In genomic region chr12:11578461-11578993, GRCh38 we compare ENCODE assay signal across 1 cellular context.
A peak's percentile ranks its signal among the peaks of the same experiment; 100 is the strongest.
TF ChIP-seq lines count a peak whose summit lies in the region.

No MANE protein-coding gene starts in this region.

TF ChIP-seq in GM12878, 131 proteins besides CTCF, POLR2A, EP300 and RAD21 (continued from another document and continues in another):
- TF ChIP-seq, protein P1, sequence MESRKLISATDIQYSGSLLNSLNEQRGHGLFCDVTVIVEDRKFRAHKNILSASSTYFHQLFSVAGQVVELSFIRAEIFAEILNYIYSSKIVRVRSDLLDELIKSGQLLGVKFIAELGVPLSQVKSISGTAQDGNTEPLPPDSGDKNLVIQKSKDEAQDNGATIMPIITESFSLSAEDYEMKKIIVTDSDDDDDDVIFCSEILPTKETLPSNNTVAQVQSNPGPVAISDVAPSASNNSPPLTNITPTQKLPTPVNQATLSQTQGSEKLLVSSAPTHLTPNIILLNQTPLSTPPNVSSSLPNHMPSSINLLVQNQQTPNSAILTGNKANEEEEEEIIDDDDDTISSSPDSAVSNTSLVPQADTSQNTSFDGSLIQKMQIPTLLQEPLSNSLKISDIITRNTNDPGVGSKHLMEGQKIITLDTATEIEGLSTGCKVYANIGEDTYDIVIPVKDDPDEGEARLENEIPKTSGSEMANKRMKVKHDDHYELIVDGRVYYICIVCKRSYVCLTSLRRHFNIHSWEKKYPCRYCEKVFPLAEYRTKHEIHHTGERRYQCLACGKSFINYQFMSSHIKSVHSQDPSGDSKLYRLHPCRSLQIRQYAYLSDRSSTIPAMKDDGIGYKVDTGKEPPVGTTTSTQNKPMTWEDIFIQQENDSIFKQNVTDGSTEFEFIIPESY (IDR thresholded peaks at IDR 0.05), result no peak
- TF ChIP-seq CREM (IDR thresholded peaks at IDR 0.05; ENCODE audit: low read depth) (peak; percentile 86), PAX5 (IDR thresholded peaks at IDR 0.05; ENCODE audit: borderline replicate concordance, low read depth, low read length) (peak; percentile 45; the same call in 1 of the 2 replicates), BMI1 (IDR thresholded peaks at IDR 0.05; ENCODE audit: borderline replicate concordance) (peak; percentile 85), RB1 (IDR thresholded peaks at IDR 0.05; ENCODE audit: borderline replicate concordance) (no peak), CBX3 (IDR thresholded peaks at IDR 0.05; ENCODE audit: borderline replicate concordance, low read depth) (no peak), BACH1 (IDR thresholded peaks at IDR 0.05; ENCODE audit: borderline replicate concordance) (peak; percentile 87; the same call in 1 of the 2 replicates), PKNOX1 (IDR thresholded peaks at IDR 0.05) (peak; percentile 49; the same call in 1 of the 2 replicates), SREBF2 (IDR thresholded peaks at IDR 0.05; ENCODE audit: low read length) (no peak), TCF7 (IDR thresholded peaks at IDR 0.05; ENCODE audit: borderline replicate concordance) (0 out of 2 replicates have a peak, but pooled peaks have one; percentile 24), ZNF384 (IDR thresholded peaks at IDR 0.05; ENCODE audit: borderline replicate concordance, low read depth, low read length) (no peak; the same call in 1 of the 2 replicates), ZNF592 (IDR thresholded peaks at IDR 0.05) (0 out of 2 replicates have a peak, but pooled peaks have one; percentile 50), TCF3 (IDR thresholded peaks at IDR 0.05; ENCODE audit: borderline replicate concordance, insufficient read depth, low read depth, low read length) (no peak), NR2F1 (conservative IDR thresholded peaks at IDR 0.05) (peak; percentile 68), ZNF24 (IDR thresholded peaks at IDR 0.05) (peak; percentile 78; the same call in 1 of the 2 replicates), ATF7 (IDR thresholded peaks at IDR 0.05; ENCODE audit: low read depth) (peak; percentile 60; the same call in 1 of the 2 replicates), YY1 (IDR thresholded peaks at IDR 0.05; ENCODE audit: low read depth, low read length) (peak; percentile 80), MTA3 (IDR thresholded peaks at IDR 0.05; ENCODE audit: borderline replicate concordance, low read length) (no peak; the same call in 1 of the 2 replicates), BCL3 (IDR thresholded peaks at IDR 0.05; ENCODE audit: borderline replicate concordance, insufficient read depth, low read depth, low read length, poor library complexity, severe bottlenecking) (peak; percentile 68), GATAD2B (conservative IDR thresholded peaks at IDR 0.05; ENCODE audit: low read depth) (peak; percentile 65; the same call in 1 of the 2 replicates), BHLHE40 (IDR thresholded peaks at IDR 0.05; ENCODE audit: borderline replicate concordance in 1 of 2, low read depth in 2 of 2, low read length in 1 of 2) (peak; percentile 11 to 19; a peak in 1 of 4 replicates), RUNX3 (IDR thresholded peaks at IDR 0.05; ENCODE audit: low read length) (peak; percentile 76), POLR2AphosphoS5 (IDR thresholded peaks at IDR 0.05; ENCODE audit: low read length) (peak; percentile 57; the same call in 1 of the 2 replicates), CBFB (IDR thresholded peaks at IDR 0.05; ENCODE audit: low read depth) (peak; percentile 47; the same call in 1 of the 2 replicates)
- TF ChIP-seq, protein P2, sequence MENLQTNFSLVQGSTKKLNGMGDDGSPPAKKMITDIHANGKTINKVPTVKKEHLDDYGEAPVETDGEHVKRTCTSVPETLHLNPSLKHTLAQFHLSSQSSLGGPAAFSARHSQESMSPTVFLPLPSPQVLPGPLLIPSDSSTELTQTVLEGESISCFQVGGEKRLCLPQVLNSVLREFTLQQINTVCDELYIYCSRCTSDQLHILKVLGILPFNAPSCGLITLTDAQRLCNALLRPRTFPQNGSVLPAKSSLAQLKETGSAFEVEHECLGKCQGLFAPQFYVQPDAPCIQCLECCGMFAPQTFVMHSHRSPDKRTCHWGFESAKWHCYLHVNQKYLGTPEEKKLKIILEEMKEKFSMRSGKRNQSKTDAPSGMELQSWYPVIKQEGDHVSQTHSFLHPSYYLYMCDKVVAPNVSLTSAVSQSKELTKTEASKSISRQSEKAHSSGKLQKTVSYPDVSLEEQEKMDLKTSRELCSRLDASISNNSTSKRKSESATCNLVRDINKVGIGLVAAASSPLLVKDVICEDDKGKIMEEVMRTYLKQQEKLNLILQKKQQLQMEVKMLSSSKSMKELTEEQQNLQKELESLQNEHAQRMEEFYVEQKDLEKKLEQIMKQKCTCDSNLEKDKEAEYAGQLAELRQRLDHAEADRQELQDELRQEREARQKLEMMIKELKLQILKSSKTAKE (IDR thresholded peaks at IDR 0.05; ENCODE audit: low read depth, poor library complexity, severe bottlenecking), result peak; percentile 97
- TF ChIP-seq, protein P3, sequence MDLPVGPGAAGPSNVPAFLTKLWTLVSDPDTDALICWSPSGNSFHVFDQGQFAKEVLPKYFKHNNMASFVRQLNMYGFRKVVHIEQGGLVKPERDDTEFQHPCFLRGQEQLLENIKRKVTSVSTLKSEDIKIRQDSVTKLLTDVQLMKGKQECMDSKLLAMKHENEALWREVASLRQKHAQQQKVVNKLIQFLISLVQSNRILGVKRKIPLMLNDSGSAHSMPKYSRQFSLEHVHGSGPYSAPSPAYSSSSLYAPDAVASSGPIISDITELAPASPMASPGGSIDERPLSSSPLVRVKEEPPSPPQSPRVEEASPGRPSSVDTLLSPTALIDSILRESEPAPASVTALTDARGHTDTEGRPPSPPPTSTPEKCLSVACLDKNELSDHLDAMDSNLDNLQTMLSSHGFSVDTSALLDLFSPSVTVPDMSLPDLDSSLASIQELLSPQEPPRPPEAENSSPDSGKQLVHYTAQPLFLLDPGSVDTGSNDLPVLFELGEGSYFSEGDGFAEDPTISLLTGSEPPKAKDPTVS (IDR thresholded peaks at IDR 0.05; ENCODE audit: low read depth, low read length), result 0 out of 2 replicates have a peak, but pooled peaks have one; percentile 6
- TF ChIP-seq, protein P4, sequence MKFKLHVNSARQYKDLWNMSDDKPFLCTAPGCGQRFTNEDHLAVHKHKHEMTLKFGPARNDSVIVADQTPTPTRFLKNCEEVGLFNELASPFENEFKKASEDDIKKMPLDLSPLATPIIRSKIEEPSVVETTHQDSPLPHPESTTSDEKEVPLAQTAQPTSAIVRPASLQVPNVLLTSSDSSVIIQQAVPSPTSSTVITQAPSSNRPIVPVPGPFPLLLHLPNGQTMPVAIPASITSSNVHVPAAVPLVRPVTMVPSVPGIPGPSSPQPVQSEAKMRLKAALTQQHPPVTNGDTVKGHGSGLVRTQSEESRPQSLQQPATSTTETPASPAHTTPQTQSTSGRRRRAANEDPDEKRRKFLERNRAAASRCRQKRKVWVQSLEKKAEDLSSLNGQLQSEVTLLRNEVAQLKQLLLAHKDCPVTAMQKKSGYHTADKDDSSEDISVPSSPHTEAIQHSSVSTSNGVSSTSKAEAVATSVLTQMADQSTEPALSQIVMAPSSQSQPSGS (IDR thresholded peaks at IDR 0.05; ENCODE audit: low read length), result peak; percentile 95
- TF ChIP-seq, protein P5, sequence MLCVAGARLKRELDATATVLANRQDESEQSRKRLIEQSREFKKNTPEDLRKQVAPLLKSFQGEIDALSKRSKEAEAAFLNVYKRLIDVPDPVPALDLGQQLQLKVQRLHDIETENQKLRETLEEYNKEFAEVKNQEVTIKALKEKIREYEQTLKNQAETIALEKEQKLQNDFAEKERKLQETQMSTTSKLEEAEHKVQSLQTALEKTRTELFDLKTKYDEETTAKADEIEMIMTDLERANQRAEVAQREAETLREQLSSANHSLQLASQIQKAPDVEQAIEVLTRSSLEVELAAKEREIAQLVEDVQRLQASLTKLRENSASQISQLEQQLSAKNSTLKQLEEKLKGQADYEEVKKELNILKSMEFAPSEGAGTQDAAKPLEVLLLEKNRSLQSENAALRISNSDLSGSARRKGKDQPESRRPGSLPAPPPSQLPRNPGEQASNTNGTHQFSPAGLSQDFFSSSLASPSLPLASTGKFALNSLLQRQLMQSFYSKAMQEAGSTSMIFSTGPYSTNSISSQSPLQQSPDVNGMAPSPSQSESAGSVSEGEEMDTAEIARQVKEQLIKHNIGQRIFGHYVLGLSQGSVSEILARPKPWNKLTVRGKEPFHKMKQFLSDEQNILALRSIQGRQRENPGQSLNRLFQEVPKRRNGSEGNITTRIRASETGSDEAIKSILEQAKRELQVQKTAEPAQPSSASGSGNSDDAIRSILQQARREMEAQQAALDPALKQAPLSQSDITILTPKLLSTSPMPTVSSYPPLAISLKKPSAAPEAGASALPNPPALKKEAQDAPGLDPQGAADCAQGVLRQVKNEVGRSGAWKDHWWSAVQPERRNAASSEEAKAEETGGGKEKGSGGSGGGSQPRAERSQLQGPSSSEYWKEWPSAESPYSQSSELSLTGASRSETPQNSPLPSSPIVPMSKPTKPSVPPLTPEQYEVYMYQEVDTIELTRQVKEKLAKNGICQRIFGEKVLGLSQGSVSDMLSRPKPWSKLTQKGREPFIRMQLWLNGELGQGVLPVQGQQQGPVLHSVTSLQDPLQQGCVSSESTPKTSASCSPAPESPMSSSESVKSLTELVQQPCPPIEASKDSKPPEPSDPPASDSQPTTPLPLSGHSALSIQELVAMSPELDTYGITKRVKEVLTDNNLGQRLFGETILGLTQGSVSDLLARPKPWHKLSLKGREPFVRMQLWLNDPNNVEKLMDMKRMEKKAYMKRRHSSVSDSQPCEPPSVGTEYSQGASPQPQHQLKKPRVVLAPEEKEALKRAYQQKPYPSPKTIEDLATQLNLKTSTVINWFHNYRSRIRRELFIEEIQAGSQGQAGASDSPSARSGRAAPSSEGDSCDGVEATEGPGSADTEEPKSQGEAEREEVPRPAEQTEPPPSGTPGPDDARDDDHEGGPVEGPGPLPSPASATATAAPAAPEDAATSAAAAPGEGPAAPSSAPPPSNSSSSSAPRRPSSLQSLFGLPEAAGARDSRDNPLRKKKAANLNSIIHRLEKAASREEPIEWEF (IDR thresholded peaks at IDR 0.05; ENCODE audit: insufficient replicate concordance, low read depth, low read length), result no peak
- TF ChIP-seq, protein P6, sequence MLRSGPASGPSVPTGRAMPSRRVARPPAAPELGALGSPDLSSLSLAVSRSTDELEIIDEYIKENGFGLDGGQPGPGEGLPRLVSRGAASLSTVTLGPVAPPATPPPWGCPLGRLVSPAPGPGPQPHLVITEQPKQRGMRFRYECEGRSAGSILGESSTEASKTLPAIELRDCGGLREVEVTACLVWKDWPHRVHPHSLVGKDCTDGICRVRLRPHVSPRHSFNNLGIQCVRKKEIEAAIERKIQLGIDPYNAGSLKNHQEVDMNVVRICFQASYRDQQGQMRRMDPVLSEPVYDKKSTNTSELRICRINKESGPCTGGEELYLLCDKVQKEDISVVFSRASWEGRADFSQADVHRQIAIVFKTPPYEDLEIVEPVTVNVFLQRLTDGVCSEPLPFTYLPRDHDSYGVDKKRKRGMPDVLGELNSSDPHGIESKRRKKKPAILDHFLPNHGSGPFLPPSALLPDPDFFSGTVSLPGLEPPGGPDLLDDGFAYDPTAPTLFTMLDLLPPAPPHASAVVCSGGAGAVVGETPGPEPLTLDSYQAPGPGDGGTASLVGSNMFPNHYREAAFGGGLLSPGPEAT (IDR thresholded peaks at IDR 0.05; ENCODE audit: low read depth), result peak; percentile 87
